ENCODE assay signal across 1 cellular context in the genomic region with DNA sequence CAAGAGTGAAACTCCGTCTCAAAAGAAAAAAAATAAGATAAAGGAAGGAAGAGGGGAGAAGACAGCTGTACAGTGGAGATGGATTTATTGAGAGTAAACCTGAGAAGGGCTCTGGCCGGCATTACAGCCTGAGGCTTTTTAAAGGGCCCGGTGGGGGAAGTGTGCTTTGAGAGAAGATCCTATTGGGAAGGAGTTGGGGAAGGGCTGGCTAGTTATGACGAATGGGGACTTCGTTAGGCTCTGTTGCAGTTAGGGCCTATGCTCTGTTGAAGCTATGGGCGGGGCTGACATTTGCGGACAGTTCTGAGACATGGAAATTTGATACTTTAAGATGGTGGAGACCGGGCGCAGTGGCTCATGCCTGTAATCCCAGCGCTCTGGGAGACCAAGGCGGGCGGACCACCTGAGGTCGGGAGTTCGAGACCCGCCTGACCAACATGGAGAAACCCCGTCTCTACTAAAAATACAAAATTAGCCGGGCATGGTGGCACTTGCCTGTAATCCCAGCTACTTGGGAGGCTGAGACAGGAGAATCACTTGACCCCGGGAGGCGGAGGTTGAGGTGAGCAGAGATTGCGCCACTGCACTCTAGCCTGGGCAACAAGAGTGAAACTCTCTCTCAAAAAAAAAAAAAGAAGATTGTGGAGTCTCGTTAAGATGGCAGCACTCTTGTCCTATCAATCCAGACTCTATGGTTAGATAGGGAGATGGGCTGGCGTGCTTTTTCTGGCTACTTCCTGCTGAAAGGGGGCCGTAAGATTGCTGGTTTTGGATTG.
TF ChIP-seq lines count a peak whose summit lies in the region.

No MANE protein-coding gene starts in this region.

TF ChIP-seq in K562, 482 proteins besides CTCF, POLR2A, EP300 and RAD21 (continued from another document and continues in another):
- TF ChIP-seq, protein P1, sequence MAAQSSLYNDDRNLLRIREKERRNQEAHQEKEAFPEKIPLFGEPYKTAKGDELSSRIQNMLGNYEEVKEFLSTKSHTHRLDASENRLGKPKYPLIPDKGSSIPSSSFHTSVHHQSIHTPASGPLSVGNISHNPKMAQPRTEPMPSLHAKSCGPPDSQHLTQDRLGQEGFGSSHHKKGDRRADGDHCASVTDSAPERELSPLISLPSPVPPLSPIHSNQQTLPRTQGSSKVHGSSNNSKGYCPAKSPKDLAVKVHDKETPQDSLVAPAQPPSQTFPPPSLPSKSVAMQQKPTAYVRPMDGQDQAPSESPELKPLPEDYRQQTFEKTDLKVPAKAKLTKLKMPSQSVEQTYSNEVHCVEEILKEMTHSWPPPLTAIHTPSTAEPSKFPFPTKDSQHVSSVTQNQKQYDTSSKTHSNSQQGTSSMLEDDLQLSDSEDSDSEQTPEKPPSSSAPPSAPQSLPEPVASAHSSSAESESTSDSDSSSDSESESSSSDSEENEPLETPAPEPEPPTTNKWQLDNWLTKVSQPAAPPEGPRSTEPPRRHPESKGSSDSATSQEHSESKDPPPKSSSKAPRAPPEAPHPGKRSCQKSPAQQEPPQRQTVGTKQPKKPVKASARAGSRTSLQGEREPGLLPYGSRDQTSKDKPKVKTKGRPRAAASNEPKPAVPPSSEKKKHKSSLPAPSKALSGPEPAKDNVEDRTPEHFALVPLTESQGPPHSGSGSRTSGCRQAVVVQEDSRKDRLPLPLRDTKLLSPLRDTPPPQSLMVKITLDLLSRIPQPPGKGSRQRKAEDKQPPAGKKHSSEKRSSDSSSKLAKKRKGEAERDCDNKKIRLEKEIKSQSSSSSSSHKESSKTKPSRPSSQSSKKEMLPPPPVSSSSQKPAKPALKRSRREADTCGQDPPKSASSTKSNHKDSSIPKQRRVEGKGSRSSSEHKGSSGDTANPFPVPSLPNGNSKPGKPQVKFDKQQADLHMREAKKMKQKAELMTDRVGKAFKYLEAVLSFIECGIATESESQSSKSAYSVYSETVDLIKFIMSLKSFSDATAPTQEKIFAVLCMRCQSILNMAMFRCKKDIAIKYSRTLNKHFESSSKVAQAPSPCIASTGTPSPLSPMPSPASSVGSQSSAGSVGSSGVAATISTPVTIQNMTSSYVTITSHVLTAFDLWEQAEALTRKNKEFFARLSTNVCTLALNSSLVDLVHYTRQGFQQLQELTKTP (IDR thresholded peaks at IDR 0.05; ENCODE audit: low read depth in 1 of 2, partially characterized antibody in 2 of 2), result peak in 1 of 2 experiments; percentile 61
- TF ChIP-seq, protein P2, sequence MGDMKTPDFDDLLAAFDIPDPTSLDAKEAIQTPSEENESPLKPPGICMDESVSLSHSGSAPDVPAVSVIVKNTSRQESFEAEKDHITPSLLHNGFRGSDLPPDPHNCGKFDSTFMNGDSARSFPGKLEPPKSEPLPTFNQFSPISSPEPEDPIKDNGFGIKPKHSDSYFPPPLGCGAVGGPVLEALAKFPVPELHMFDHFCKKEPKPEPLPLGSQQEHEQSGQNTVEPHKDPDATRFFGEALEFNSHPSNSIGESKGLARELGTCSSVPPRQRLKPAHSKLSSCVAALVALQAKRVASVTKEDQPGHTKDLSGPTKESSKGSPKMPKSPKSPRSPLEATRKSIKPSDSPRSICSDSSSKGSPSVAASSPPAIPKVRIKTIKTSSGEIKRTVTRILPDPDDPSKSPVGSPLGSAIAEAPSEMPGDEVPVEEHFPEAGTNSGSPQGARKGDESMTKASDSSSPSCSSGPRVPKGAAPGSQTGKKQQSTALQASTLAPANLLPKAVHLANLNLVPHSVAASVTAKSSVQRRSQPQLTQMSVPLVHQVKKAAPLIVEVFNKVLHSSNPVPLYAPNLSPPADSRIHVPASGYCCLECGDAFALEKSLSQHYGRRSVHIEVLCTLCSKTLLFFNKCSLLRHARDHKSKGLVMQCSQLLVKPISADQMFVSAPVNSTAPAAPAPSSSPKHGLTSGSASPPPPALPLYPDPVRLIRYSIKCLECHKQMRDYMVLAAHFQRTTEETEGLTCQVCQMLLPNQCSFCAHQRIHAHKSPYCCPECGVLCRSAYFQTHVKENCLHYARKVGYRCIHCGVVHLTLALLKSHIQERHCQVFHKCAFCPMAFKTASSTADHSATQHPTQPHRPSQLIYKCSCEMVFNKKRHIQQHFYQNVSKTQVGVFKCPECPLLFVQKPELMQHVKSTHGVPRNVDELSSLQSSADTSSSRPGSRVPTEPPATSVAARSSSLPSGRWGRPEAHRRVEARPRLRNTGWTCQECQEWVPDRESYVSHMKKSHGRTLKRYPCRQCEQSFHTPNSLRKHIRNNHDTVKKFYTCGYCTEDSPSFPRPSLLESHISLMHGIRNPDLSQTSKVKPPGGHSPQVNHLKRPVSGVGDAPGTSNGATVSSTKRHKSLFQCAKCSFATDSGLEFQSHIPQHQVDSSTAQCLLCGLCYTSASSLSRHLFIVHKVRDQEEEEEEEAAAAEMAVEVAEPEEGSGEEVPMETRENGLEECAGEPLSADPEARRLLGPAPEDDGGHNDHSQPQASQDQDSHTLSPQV (IDR thresholded peaks at IDR 0.05), result no peak; the same call in none of the 2 replicates
- TF ChIP-seq ZBTB17 (CRISPR knock-in tag; IDR thresholded peaks at IDR 0.05) (peak; percentile 65; the same call in 1 of the 2 replicates), TSC22D4 (tag; IDR thresholded peaks at IDR 0.05) (no peak), HDAC3 (IDR thresholded peaks at IDR 0.05; ENCODE audit: borderline replicate concordance, partially characterized antibody) (no peak), SNRNP70 (optimal IDR thresholded peaks at IDR 0.05; ENCODE audit: low read depth, low read length) (no peak), MBD2 (IDR thresholded peaks at IDR 0.05; ENCODE audit: borderline replicate concordance, low read depth) (no peak), TEAD2 (tag; IDR thresholded peaks at IDR 0.05) (peak; percentile 70; the same call in 1 of the 2 replicates), MYBL2 (IDR thresholded peaks at IDR 0.05; ENCODE audit: low read depth) (no peak), MYBL2 (CRISPR knock-in tag; IDR thresholded peaks at IDR 0.05; ENCODE audit: borderline replicate concordance) (no peak), ETV1 (tag; conservative IDR thresholded peaks at IDR 0.05; ENCODE audit: low read depth) (peak; percentile 8; the same call in 1 of the 2 replicates), ESRRA (IDR thresholded peaks at IDR 0.05; ENCODE audit: borderline replicate concordance, low read depth) (peak; percentile 44), ZNF583 (CRISPR knock-in tag; IDR thresholded peaks at IDR 0.05) (peak; percentile 56; the same call in 1 of the 2 replicates), DMBX1 (CRISPR knock-in tag; IDR thresholded peaks at IDR 0.05; ENCODE audit: borderline replicate concordance) (peak; percentile 82), SMC3 (conservative IDR thresholded peaks at IDR 0.05; ENCODE audit: insufficient read depth, low read depth, low read length) (no peak), ZKSCAN8 (CRISPR knock-in tag; IDR thresholded peaks at IDR 0.05) (peak; percentile 49; the same call in 1 of the 2 replicates), ZNF311 (CRISPR knock-in tag; IDR thresholded peaks at IDR 0.05) (peak; percentile 84), CC2D1A (IDR thresholded peaks at IDR 0.05) (0 out of 2 replicates have a peak, but pooled peaks have one; percentile 39), FOXM1 (IDR thresholded peaks at IDR 0.05; ENCODE audit: low read depth) (peak; percentile 23; the same call in 1 of the 2 replicates), FOXM1 (CRISPR knock-in tag; IDR thresholded peaks at IDR 0.05; ENCODE audit: low read depth) (no peak), PHF8 (IDR thresholded peaks at IDR 0.05; ENCODE audit: borderline replicate concordance, low read length) (peak; percentile 22; the same call in 1 of the 2 replicates), ESRRB (CRISPR knock-in tag; IDR thresholded peaks at IDR 0.05; ENCODE audit: borderline replicate concordance) (no peak), SP1 (CRISPR knock-in tag; IDR thresholded peaks at IDR 0.05) (0 out of 2 replicates have a peak, but pooled peaks have one; percentile 26), L3MBTL2 (IDR thresholded peaks at IDR 0.05) (peak; percentile 64), MECOM (CRISPR knock-in tag; IDR thresholded peaks at IDR 0.05) (peak; percentile 78), NFE2L1 (tag; IDR thresholded peaks at IDR 0.05; ENCODE audit: borderline replicate concordance, low read depth) (0 out of 2 replicates have a peak, but pooled peaks have one; percentile 29), ILK (tag; IDR thresholded peaks at IDR 0.05; ENCODE audit: borderline replicate concordance, low read depth) (peak; percentile 67; the same call in 1 of the 2 replicates), PHTF2 (CRISPR knock-in tag; IDR thresholded peaks at IDR 0.05) (no peak), ATF7 (IDR thresholded peaks at IDR 0.05) (peak; percentile 80), ZNF175 (CRISPR knock-in tag; IDR thresholded peaks at IDR 0.05; ENCODE audit: low read depth) (peak; percentile 85), NFRKB (IDR thresholded peaks at IDR 0.05; ENCODE audit: low read depth) (0 out of 2 replicates have a peak, but pooled peaks have one; percentile 65), NCOA6 (IDR thresholded peaks at IDR 0.05) (no peak), ATF1 (CRISPR knock-in tag; IDR thresholded peaks at IDR 0.05) (no peak), ATF1 (tag; IDR thresholded peaks at IDR 0.05) (peak; percentile 68), MEIS2 (IDR thresholded peaks at IDR 0.05; ENCODE audit: partially characterized antibody) (peak; percentile 84)
- TF ChIP-seq, protein P3, sequence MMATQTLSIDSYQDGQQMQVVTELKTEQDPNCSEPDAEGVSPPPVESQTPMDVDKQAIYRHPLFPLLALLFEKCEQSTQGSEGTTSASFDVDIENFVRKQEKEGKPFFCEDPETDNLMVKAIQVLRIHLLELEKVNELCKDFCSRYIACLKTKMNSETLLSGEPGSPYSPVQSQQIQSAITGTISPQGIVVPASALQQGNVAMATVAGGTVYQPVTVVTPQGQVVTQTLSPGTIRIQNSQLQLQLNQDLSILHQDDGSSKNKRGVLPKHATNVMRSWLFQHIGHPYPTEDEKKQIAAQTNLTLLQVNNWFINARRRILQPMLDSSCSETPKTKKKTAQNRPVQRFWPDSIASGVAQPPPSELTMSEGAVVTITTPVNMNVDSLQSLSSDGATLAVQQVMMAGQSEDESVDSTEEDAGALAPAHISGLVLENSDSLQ (IDR thresholded peaks at IDR 0.05), result peak; percentile 89
- TF ChIP-seq, protein P4, sequence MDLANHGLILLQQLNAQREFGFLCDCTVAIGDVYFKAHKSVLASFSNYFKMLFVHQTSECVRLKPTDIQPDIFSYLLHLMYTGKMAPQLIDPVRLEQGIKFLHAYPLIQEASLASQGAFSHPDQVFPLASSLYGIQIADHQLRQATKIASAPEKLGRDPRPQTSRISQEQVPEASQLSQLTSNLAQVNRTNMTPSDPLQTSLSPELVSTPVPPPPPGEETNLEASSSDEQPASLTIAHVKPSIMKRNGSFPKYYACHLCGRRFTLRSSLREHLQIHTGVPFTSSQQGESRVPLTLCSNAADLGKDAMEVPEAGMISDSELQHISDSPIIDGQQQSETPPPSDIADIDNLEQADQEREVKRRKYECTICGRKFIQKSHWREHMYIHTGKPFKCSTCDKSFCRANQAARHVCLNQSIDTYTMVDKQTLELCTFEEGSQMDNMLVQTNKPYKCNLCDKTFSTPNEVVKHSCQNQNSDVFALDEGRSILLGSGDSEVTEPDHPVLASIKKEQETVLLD (IDR thresholded peaks at IDR 0.05), result peak; percentile 13; the same call in 1 of the 2 replicates
- TF ChIP-seq, protein P5, sequence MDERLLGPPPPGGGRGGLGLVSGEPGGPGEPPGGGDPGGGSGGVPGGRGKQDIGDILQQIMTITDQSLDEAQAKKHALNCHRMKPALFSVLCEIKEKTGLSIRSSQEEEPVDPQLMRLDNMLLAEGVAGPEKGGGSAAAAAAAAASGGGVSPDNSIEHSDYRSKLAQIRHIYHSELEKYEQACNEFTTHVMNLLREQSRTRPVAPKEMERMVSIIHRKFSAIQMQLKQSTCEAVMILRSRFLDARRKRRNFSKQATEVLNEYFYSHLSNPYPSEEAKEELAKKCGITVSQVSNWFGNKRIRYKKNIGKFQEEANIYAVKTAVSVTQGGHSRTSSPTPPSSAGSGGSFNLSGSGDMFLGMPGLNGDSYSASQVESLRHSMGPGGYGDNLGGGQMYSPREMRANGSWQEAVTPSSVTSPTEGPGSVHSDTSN (CRISPR knock-in tag; IDR thresholded peaks at IDR 0.05; ENCODE audit: low read depth), result no peak
- TF ChIP-seq, protein P5 (tag; conservative IDR thresholded peaks at IDR 0.05; ENCODE audit: low read depth), result peak; percentile 90
- TF ChIP-seq, protein P6, sequence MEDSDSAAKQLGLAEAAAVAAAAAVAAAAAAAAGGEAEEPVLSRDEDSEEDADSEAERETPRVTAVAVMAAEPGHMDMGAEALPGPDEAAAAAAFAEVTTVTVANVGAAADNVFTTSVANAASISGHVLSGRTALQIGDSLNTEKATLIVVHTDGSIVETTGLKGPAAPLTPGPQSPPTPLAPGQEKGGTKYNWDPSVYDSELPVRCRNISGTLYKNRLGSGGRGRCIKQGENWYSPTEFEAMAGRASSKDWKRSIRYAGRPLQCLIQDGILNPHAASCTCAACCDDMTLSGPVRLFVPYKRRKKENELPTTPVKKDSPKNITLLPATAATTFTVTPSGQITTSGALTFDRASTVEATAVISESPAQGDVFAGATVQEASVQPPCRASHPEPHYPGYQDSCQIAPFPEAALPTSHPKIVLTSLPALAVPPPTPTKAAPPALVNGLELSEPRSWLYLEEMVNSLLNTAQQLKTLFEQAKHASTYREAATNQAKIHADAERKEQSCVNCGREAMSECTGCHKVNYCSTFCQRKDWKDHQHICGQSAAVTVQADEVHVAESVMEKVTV (CRISPR knock-in tag; IDR thresholded peaks at IDR 0.05), result no peak
- TF ChIP-seq, protein P7, sequence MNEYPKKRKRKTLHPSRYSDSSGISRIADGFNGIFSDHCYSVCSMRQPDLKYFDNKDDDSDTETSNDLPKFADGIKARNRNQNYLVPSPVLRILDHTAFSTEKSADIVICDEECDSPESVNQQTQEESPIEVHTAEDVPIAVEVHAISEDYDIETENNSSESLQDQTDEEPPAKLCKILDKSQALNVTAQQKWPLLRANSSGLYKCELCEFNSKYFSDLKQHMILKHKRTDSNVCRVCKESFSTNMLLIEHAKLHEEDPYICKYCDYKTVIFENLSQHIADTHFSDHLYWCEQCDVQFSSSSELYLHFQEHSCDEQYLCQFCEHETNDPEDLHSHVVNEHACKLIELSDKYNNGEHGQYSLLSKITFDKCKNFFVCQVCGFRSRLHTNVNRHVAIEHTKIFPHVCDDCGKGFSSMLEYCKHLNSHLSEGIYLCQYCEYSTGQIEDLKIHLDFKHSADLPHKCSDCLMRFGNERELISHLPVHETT (CRISPR knock-in tag; conservative IDR thresholded peaks at IDR 0.05 in 1 of 2, IDR thresholded peaks at IDR 0.05 in 1 of 2), result peak in 1 of 2 experiments; percentile 90; a peak in 2 of 4 replicates
